8 cellular contexts compared by ENCODE assay signal in the genomic region with DNA sequence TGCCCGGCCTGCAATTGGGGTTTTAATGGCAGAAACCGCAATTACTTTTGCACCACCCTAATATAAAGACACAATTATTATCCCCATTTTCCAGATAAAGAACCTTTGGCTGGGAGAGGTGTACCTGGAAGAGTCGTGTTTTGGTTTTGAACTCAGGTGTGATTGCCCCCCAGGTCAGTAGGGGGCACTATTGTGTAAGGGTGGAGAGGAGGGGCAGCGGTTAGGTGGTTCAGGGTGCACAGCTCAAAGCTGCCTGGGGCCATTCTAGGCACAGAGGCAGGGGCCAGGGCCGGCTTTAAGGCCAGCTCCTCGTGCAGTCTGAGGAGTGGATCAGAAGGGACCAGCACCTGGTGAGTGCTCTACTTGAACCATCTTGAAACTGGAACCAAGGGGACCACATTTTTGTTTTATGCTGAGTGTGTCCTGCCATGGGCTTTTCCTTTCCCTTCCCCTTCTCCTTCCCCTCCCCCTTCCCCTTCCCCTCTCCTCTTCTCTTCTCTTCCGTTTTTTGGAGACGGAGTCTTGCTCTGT. TPM values are rescaled to one million over a fixed set of nuclear protein-coding genes. Genes with fewer than 3 reads are reported as not detected.
A peak's percentile ranks its signal among the peaks of the same experiment; 100 is the strongest.
DNase-seq lines count a peak whose midpoint lies in the region; ATAC-seq and TF ChIP-seq lines count a peak whose summit lies in the region.

No MANE protein-coding gene starts in this region.

- no peak for DNase-seq in AG09319 (ENCODE audit: extremely low read depth, low read depth)
- DNase-seq in GM13977 (ENCODE audit: low spot score): peak; percentile 85
- DNase-seq in NCI-H748 treated with DMSO at 0.1 percent for 48 hours (lab: John Stamatoyannopoulos, UW): peak; percentile 77
- peak; percentile 80 to 84 for DNase-seq in activated CD4-positive, alpha-beta T cell treated with anti-CD3 and anti-CD28 coated beads, Interleukin-2, amount 50 U/mL, for 48 hours
- DNase-seq in endodermal cell: peak; percentile 96

- no peak overlapping the region for H3K4me3 Mint-ChIP-seq in endodermal cell

- no peaks in the 10 kb centered on the region for H3F3A ChIP-seq in neural cell (ENCODE audit: insufficient read depth, low read length, poor library complexity, severe bottlenecking)

- no peaks in the 10 kb centered on the region for H3K79me2 ChIP-seq in neural cell (replicated peaks; ENCODE audit: insufficient read depth, low read length)

- H3K9ac ChIP-seq in endodermal cell (ENCODE audit: extremely low read depth, low read length, poor library complexity, severe bottlenecking) (no peak overlapping the region), neural cell (ENCODE audit: low read length) (no peak overlapping the region)

- WGBS in endodermal cell (ENCODE audit: insufficient coverage in 1 of 2, insufficient read length in 1 of 2), 2 experiments: 33 to 35% methylated on average over 4 to 8 of the region's 8 CpGs

- H3K36me3 Mint-ChIP-seq in endodermal cell (ENCODE audit: low read depth): no peaks in the 10 kb centered on the region

- no peak for ATAC-seq in GM21515 (IDR thresholded peaks at IDR 0.05; ENCODE audit: unreplicated experiment)
- no peak for ATAC-seq in GM21390 (IDR thresholded peaks at IDR 0.05; ENCODE audit: unreplicated experiment)

- TF ChIP-seq RAD21 in neural cell (conservative IDR thresholded peaks at IDR 0.05): no peak

- in situ Hi-C loops in GM13977 (cut with MboI; ENCODE audit: low pct_unique_long_range_greater_than_20kb, low sequenced_read_pairs, unreplicated experiment): no loop called here

- H3K36me3 ChIP-seq in endodermal cell (ENCODE audit: control insufficient read depth, insufficient read depth, low read length) (no peaks in the 10 kb centered on the region), neural cell (ENCODE audit: insufficient read depth, low read length) (no peaks in the 10 kb centered on the region)

- H3K4me1 ChIP-seq in endodermal cell (ENCODE audit: control insufficient read depth, insufficient read depth, low read length): no peaks in the 10 kb centered on the region

- TF ChIP-seq CTCF in AG09319 (IDR thresholded peaks at IDR 0.05; ENCODE audit: low read depth, low read length) (peak; percentile 72), GM13977 (IDR thresholded peaks at IDR 0.05; ENCODE audit: extremely low read depth, insufficient read depth, missing control alignments) (peak; percentile 89), endodermal cell (conservative IDR thresholded peaks at IDR 0.05) (peak; percentile 90), neural cell (IDR thresholded peaks at IDR 0.05; ENCODE audit: poor library complexity, severe bottlenecking) (peak; percentile 34)

- H3K9me3 ChIP-seq in endodermal cell (ENCODE audit: control insufficient read depth, low read length): no peaks in the 10 kb centered on the region
- no peaks in the 10 kb centered on the region for H3K9me3 ChIP-seq in neural cell (ENCODE audit: low read length)

- H3K4me3 ChIP-seq in endodermal cell (ENCODE audit: low read length) (no peak overlapping the region), neural cell (ENCODE audit: low read length) (no peak overlapping the region)

- H3K4me2 ChIP-seq in neural cell (ENCODE audit: low read length): no peak overlapping the region

- no peak overlapping the region for H2AFZ ChIP-seq in neural cell (ENCODE audit: low read depth, low read length)

- no peaks in the 10 kb centered on the region for H3K4me1 Mint-ChIP-seq in endodermal cell

- H3K9me2 ChIP-seq in neural cell (ENCODE audit: insufficient read depth, low read length): no peaks in the 10 kb centered on the region

- H3K27ac ChIP-seq in endodermal cell (ENCODE audit: low read depth, low read length) (no peak overlapping the region), neural cell (ENCODE audit: low read length) (no peak overlapping the region)

- no peak for TF ChIP-seq EP300 in neural cell (conservative IDR thresholded peaks at IDR 0.05; ENCODE audit: poor library complexity, severe bottlenecking)

- no peaks in the 10 kb centered on the region for H3K27me3 ChIP-seq in endodermal cell (ENCODE audit: control insufficient read depth, insufficient read depth, low read length, poor library complexity, severe bottlenecking)
- H3K27me3 ChIP-seq in neural cell (ENCODE audit: insufficient read depth, low read depth, low read length): no peaks in the 10 kb centered on the region

- H3K27me3 Mint-ChIP-seq in endodermal cell (ENCODE audit: insufficient read depth): no peaks in the 10 kb centered on the region

- no peaks in the 10 kb centered on the region for H3K9me3 Mint-ChIP-seq in endodermal cell

- H3K27ac Mint-ChIP-seq in endodermal cell: no peak overlapping the region

- no peaks in the 10 kb centered on the region for H4K20me1 ChIP-seq in neural cell (ENCODE audit: insufficient read depth)

TF ChIP-seq in neural cell, 6 proteins besides CTCF, POLR2A, EP300 and RAD21:
- TF ChIP-seq, protein P1, sequence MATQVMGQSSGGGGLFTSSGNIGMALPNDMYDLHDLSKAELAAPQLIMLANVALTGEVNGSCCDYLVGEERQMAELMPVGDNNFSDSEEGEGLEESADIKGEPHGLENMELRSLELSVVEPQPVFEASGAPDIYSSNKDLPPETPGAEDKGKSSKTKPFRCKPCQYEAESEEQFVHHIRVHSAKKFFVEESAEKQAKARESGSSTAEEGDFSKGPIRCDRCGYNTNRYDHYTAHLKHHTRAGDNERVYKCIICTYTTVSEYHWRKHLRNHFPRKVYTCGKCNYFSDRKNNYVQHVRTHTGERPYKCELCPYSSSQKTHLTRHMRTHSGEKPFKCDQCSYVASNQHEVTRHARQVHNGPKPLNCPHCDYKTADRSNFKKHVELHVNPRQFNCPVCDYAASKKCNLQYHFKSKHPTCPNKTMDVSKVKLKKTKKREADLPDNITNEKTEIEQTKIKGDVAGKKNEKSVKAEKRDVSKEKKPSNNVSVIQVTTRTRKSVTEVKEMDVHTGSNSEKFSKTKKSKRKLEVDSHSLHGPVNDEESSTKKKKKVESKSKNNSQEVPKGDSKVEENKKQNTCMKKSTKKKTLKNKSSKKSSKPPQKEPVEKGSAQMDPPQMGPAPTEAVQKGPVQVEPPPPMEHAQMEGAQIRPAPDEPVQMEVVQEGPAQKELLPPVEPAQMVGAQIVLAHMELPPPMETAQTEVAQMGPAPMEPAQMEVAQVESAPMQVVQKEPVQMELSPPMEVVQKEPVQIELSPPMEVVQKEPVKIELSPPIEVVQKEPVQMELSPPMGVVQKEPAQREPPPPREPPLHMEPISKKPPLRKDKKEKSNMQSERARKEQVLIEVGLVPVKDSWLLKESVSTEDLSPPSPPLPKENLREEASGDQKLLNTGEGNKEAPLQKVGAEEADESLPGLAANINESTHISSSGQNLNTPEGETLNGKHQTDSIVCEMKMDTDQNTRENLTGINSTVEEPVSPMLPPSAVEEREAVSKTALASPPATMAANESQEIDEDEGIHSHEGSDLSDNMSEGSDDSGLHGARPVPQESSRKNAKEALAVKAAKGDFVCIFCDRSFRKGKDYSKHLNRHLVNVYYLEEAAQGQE (IDR thresholded peaks at IDR 0.05; ENCODE audit: borderline replicate concordance): no peak
- no peak for TF ChIP-seq TAF1 (IDR thresholded peaks at IDR 0.05; ENCODE audit: low read depth)
- no peak for TF ChIP-seq MXI1 (conservative IDR thresholded peaks at IDR 0.05; ENCODE audit: poor library complexity, severe bottlenecking)
- no peak for TF ChIP-seq SMC3 (conservative IDR thresholded peaks at IDR 0.05; ENCODE audit: poor library complexity)
- TF ChIP-seq EZH2 (IDR thresholded peaks at IDR 0.05; ENCODE audit: borderline replicate concordance, insufficient read depth, low read length, poor library complexity, severe bottlenecking): no peak
- no peak for TF ChIP-seq POLR2AphosphoS5 (IDR thresholded peaks at IDR 0.05)

RNA-seq across cellular contexts. Expression of a gene that starts 5.8 kb away (rescaled TPM):
- 10 to 100 TPM; 47.6 to 56.9 TPM for total RNA-seq in endodermal cell
- polyA plus RNA-seq in endodermal cell (2013, experiment 1 of 2): 28.7 TPM
- 27.4 TPM for polyA plus RNA-seq in endodermal cell (2013, experiment 2 of 2)
- polyA plus RNA-seq in neural cell: 1.7 TPM in 1 of 2 replicates, not detected in the other
- polyA minus RNA-seq in neural cell: not detected in 2 replicates

RNA-seq across cellular contexts. Expression of a gene that starts 10.4 kb away (rescaled TPM):
- 1,000 to 10,000 TPM; 1,814 to 2,035 TPM for total RNA-seq in endodermal cell
- polyA plus RNA-seq in endodermal cell (2013, experiment 1 of 2): 2,952 TPM
- 2,847 TPM for polyA plus RNA-seq in endodermal cell (2013, experiment 2 of 2)
- polyA plus RNA-seq in neural cell: 4,020 and 4,439 TPM in 2 replicates
- 1,703 and 1,963 TPM in 2 replicates for polyA minus RNA-seq in neural cell

RNA-seq across cellular contexts. Expression of a gene that starts 19.2 kb away (rescaled TPM):
- total RNA-seq in endodermal cell: 1,000 to 10,000 TPM; 2,434 to 3,023 TPM
- 2,455 TPM for polyA plus RNA-seq in endodermal cell (2013, experiment 1 of 2)
- polyA plus RNA-seq in endodermal cell (2013, experiment 2 of 2): 2,303 TPM
- polyA plus RNA-seq in neural cell: 2,313 and 2,518 TPM in 2 replicates
- polyA minus RNA-seq in neural cell: 1,063 and 1,310 TPM in 2 replicates

RNA-seq across cellular contexts. Expression of a gene that starts 21.2 kb away (rescaled TPM):
- total RNA-seq in endodermal cell: 1 to 10 TPM; 4.9 to 9.0 TPM
- polyA plus RNA-seq in endodermal cell (2013, experiment 1 of 2): 7.5 TPM
- 6.7 TPM for polyA plus RNA-seq in endodermal cell (2013, experiment 2 of 2)
- not detected in 2 replicates for polyA plus RNA-seq in neural cell
- polyA minus RNA-seq in neural cell: not detected in 2 replicates

RNA-seq across cellular contexts. Expression of a gene that starts 32.6 kb away (rescaled TPM):
- total RNA-seq in endodermal cell: 1 to 10 TPM in 1 of 2 donors, under 1 TPM in 1; 0.75 to 2.3 TPM
- polyA plus RNA-seq in endodermal cell (2013, experiment 1 of 2): 2.0 TPM
- 0.75 TPM for polyA plus RNA-seq in endodermal cell (2013, experiment 2 of 2)
- polyA plus RNA-seq in neural cell: not detected in 2 replicates
- polyA minus RNA-seq in neural cell: not detected in 2 replicates

Comparison
In these comparisons a context has a peak if more than half of its experiments do, and no peak if none do; other contexts are left out.
1. CTCF ChIP-seq: peak in every context shown above with its lines; median percentile 90 in endodermal cell; 89 in GM13977; 72 in AG09319; 34 in neural cell.